35 cellular contexts compared by ENCODE assay signal in the genomic region with DNA sequence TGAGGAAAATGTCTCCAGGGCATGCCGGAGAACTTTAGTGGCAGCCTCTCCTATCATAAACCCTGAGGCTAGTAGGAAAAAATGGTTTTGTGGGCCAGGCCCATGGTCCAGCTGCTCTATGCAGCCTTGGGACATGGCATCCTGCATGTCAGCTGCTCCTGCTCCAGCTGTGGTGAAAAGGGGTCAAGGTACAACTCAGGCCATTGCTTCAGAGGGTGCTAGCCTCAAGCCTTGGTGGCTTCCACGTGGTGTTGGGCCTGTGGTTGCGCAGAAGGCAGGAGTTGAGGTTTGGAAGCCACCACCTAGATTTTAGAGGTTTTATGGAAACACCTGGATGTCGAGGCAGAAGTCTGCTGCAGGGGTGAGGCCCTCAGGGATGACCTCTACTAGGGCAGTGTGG.
"Had no signal": no experiment of that assay in that cellular context is flagged by ENCODE, and none has a peak within 500 bp of the region (broad histone marks: within the 10 kb centered on the region; RNA-seq: fewer than 3 reads in every experiment).

No MANE protein-coding gene starts in this region.

- DNase-seq: Karpas-422, Kasumi-1, KG1, MG63, MM.1S, MV-4-11, NCI-H1048, NCI-H1092, NCI-H1092 treated with DMSO at 0.1 percent for 48 hours, NCI-H1105, NCI-H1105 treated with DMSO at 0.1 percent for 48 hours, NCI-H1417, NCI-H1417 treated with DMSO at 0.1 percent for 48 hours, NCI-H1436, NCI-H1436 treated with DMSO at 0.1 percent for 48 hours, NCI-H146, NCI-H1694, NCI-H1694 treated with DMSO at 0.1 percent for 48 hours, NCI-H187, NCI-H187 treated with DMSO at 0.1 percent for 48 hours, NCI-H1930, NCI-H2029, NCI-H2029 treated with DMSO at 0.1 percent for 48 hours, NCI-H2081, NCI-H2081 treated with DMSO at 0.1 percent for 48 hours, NCI-H2107, NCI-H2171, NCI-H2171 treated with DMSO at 0.1 percent for 48 hours, NCI-H2227 treated with DMSO at 0.1 percent for 48 hours, NCI-H226, NCI-H345, NCI-H446, NCI-H446 treated with DMSO at 0.1 percent for 48 hours, NCI-H510A had no signal

- H3K9me3 ChIP-seq: MG63 had no signal

- H3K9ac ChIP-seq: KMS-11 had no signal

- H3K27me3 ChIP-seq: MG63 had no signal

- H3K4me3 ChIP-seq: MG63 had no signal

- H3K27ac ChIP-seq: KMS-11 had no signal

- H3K36me3 ChIP-seq: MG63 had no signal

- H3K4me2 ChIP-seq: KMS-11 had no signal
